Comparison of ENCODE assay signal across 8 cellular contexts in genomic region chr18:55588876-55589595, GRCh38. TPM values are rescaled to one million over a fixed set of nuclear protein-coding genes. Genes with fewer than 3 reads are reported as not detected.
A peak's percentile ranks its signal among the peaks of the same experiment; 100 is the strongest.
DNase-seq lines count a peak whose midpoint lies in the region; FAIRE-seq and TF ChIP-seq lines count a peak whose summit lies in the region.

No MANE protein-coding gene starts in this region.

- H3K4me1 Mint-ChIP-seq in CD8-positive, alpha-beta memory T cell = peaks cover 6 to 30% (median 30%) of the 10 kb centered on the region in 3 donors
- peaks cover 18% of the 10 kb centered on the region for H3K4me1 Mint-ChIP-seq in astrocyte (ENCODE audit: low read depth, unreplicated experiment)

- H3K9me3 Mint-ChIP-seq in CD8-positive, alpha-beta memory T cell = peaks cover 8 to 25% (median 12%) of the 10 kb centered on the region in 5 donors
- H3K9me3 Mint-ChIP-seq in astrocyte (ENCODE audit: unreplicated experiment) = no peaks in the 10 kb centered on the region

- no peaks in the 10 kb centered on the region for H3K4me1 ChIP-seq in CD8-positive, alpha-beta memory T cell (ENCODE audit: insufficient read depth, low read length)
- peaks cover 34% of the 10 kb centered on the region for H3K4me1 ChIP-seq in KMS-11 (ENCODE audit: low read depth, poor library complexity, severe bottlenecking)
- peaks cover 5% of the 10 kb centered on the region for H3K4me1 ChIP-seq in astrocyte (ENCODE audit: insufficient read depth, low read length)
- H3K4me1 ChIP-seq in keratinocyte (ENCODE audit: control insufficient read depth, extremely low read depth, insufficient read depth, low read length) = peaks cover 19% of the 10 kb centered on the region
- H3K4me1 ChIP-seq in subcutaneous abdominal adipose tissue (ENCODE audit: control insufficient read depth in 5 of 5, insufficient read depth in 5 of 5, low read length in 5 of 5) = peaks cover 2 to 28% (median 22%) of the 10 kb centered on the region in 5 donors

- H4K20me1 ChIP-seq in KMS-11 (ENCODE audit: insufficient read depth) (no peaks in the 10 kb centered on the region), astrocyte (ENCODE audit: insufficient read depth, low read length) (no peaks in the 10 kb centered on the region), keratinocyte (ENCODE audit: control insufficient read depth, extremely low read depth, insufficient read depth, low read length) (no peaks in the 10 kb centered on the region)

- peak overlapping the region; percentile 71 to 86 (median 77) for H3K4me3 Mint-ChIP-seq in CD8-positive, alpha-beta memory T cell
- peak overlapping the region; percentile 92 for H3K4me3 Mint-ChIP-seq in astrocyte (ENCODE audit: unreplicated experiment)

- H3K27me3 ChIP-seq in CD8-positive, alpha-beta memory T cell (ENCODE audit: insufficient read depth, low read length, poor library complexity, severe bottlenecking) = peaks cover 9% of the 10 kb centered on the region
- H3K27me3 ChIP-seq in KMS-11 (ENCODE audit: insufficient read depth, low read depth) (no peaks in the 10 kb centered on the region), astrocyte (ENCODE audit: insufficient read depth, low read length) (no peaks in the 10 kb centered on the region), keratinocyte (ENCODE audit: control insufficient read depth, extremely low read depth, insufficient read depth, low read length) (no peaks in the 10 kb centered on the region), subcutaneous abdominal adipose tissue (ENCODE audit: control insufficient read depth in 5 of 5, insufficient read depth in 4 of 5, low read length in 5 of 5) (no peaks in the 10 kb centered on the region)

- peak overlapping the region; percentile 54 for H3K27ac ChIP-seq in CD8-positive, alpha-beta memory T cell (ENCODE audit: low read depth, low read length)
- H3K27ac ChIP-seq in KMS-11 = peak overlapping the region; percentile 85
- peak overlapping the region; percentile 85 for H3K27ac ChIP-seq in astrocyte (ENCODE audit: low read depth, low read length)
- H3K27ac ChIP-seq in keratinocyte (ENCODE audit: control insufficient read depth, insufficient read depth, low read length) = peak overlapping the region; percentile 85
- peak overlapping the region; percentile 87 for H3K27ac ChIP-seq in subcutaneous abdominal adipose tissue (ENCODE audit: low read depth, low read length)

- TF ChIP-seq CTCF in KMS-11 (conservative IDR thresholded peaks at IDR 0.05; ENCODE audit: low read depth, low read length) (no peak), astrocyte (IDR thresholded peaks at IDR 0.05; ENCODE audit: insufficient read depth, low read depth, low read length) (no peak), keratinocyte (optimal IDR thresholded peaks at IDR 0.05 in 1 of 3, IDR thresholded peaks at IDR 0.05 in 1 of 3, conservative IDR thresholded peaks at IDR 0.05 in 1 of 3; ENCODE audit: extremely low read depth in 1 of 3, insufficient read depth in 2 of 3, low read length in 3 of 3) (no peak)

- H3K9me3 ChIP-seq in CD8-positive, alpha-beta memory T cell (ENCODE audit: low read length) = no peaks in the 10 kb centered on the region
- no peaks in the 10 kb centered on the region for H3K9me3 ChIP-seq in astrocyte (ENCODE audit: insufficient read depth, low read depth, low read length)
- H3K9me3 ChIP-seq in keratinocyte (ENCODE audit: control insufficient read depth, low read depth, low read length) = no peaks in the 10 kb centered on the region
- H3K9me3 ChIP-seq in subcutaneous abdominal adipose tissue (ENCODE audit: control insufficient read depth in 5 of 5, low read length in 5 of 5) = peaks cover 0 to 2% (median 0%) of the 10 kb centered on the region in 5 donors

- H2AFZ ChIP-seq in KMS-11 (ENCODE audit: low read depth) (peak overlapping the region; percentile 94), astrocyte (ENCODE audit: low read depth, low read length) (no peak overlapping the region), keratinocyte (ENCODE audit: control insufficient read depth, low read length) (peak overlapping the region; percentile 94)

- peak in 1 of 5 donors; percentile 1 for DNase-seq in CD8-positive, alpha-beta memory T cell
- DNase-seq in astrocyte (ENCODE audit: low read depth) (no peak), keratinocyte (ENCODE audit: low read depth, low spot score) (no peak), RKO (ENCODE audit: low spot score) (no peak), NK-92 (lab: John Stamatoyannopoulos, UW; ENCODE audit: unreplicated experiment) (no peak), NCI-H2081 treated with DMSO at 0.1 percent for 48 hours (lab: John Stamatoyannopoulos, UW) (no peak)

- H3K9me1 ChIP-seq in keratinocyte (ENCODE audit: control insufficient read depth, extremely low read depth, insufficient read depth, low read length) = no peaks in the 10 kb centered on the region

- peaks cover 0 to 3% (median 1%) of the 10 kb centered on the region in 3 donors for H3K36me3 Mint-ChIP-seq in CD8-positive, alpha-beta memory T cell
- no peaks in the 10 kb centered on the region for H3K36me3 Mint-ChIP-seq in astrocyte (ENCODE audit: low read depth, unreplicated experiment)

- peak overlapping the region in 4 of 8 donors; percentile 13 to 63 (median 53) for H3K27ac Mint-ChIP-seq in CD8-positive, alpha-beta memory T cell
- peak overlapping the region; percentile 84 for H3K27ac Mint-ChIP-seq in astrocyte (ENCODE audit: unreplicated experiment)

- peaks cover 36 to 59% of the 10 kb centered on the region in 2 donors for H3K27me3 Mint-ChIP-seq in CD8-positive, alpha-beta memory T cell
- H3K27me3 Mint-ChIP-seq in astrocyte (ENCODE audit: low read depth, unreplicated experiment) = no peaks in the 10 kb centered on the region

- POLR2A ChIA-PET in CD8-positive, alpha-beta memory T cell (lab: Charles Lee) = no interaction called here

- H3K36me3 ChIP-seq in CD8-positive, alpha-beta memory T cell (ENCODE audit: insufficient read depth, low read length) = no peaks in the 10 kb centered on the region
- H3K36me3 ChIP-seq in KMS-11 (ENCODE audit: insufficient read depth) (no peaks in the 10 kb centered on the region), astrocyte (ENCODE audit: insufficient read depth, low read length) (no peaks in the 10 kb centered on the region), keratinocyte (ENCODE audit: control insufficient read depth in 2 of 2, extremely low read depth in 1 of 2, insufficient read depth in 2 of 2, low read length in 2 of 2) (no peaks in the 10 kb centered on the region), subcutaneous abdominal adipose tissue (ENCODE audit: control insufficient read depth in 5 of 5, insufficient read depth in 5 of 5, low read length in 5 of 5) (no peaks in the 10 kb centered on the region)

- H3K79me2 ChIP-seq in KMS-11 (ENCODE audit: insufficient read depth, low read depth) (peaks cover 26% of the 10 kb centered on the region; the same call in 1 of the 2 replicates), astrocyte (ENCODE audit: insufficient read depth, low read length) (peaks cover 47% of the 10 kb centered on the region), keratinocyte (ENCODE audit: control insufficient read depth, insufficient read depth, low read length) (no peaks in the 10 kb centered on the region)

- peak; percentile 9 for FAIRE-seq in astrocyte (lab: Jason Lieb, UNC)
- peak; percentile 32 for FAIRE-seq in keratinocyte (lab: Jason Lieb, UNC)

- H3K9ac ChIP-seq in KMS-11 (peak overlapping the region; percentile 84), astrocyte (ENCODE audit: low read length) (peak overlapping the region; percentile 92), keratinocyte (ENCODE audit: control insufficient read depth, extremely low read depth, insufficient read depth, low read length) (peak overlapping the region; percentile 86), subcutaneous abdominal adipose tissue (ENCODE audit: low read length in 5 of 5) (peak overlapping the region; percentile 26 to 85 (median 70))

- dilution Hi-C loops in keratinocyte (cut with MboI; ENCODE audit: extremely low pct_ligation_motif_present, low sequenced_read_pairs) = no loop called here

- CTCF ChIA-PET in CD8-positive, alpha-beta memory T cell (lab: Charles Lee) = interaction anchor here (0.6 kb wide), 1 partner anchor 8 kb away, joined by 3 read pairs; no protein-coding TSS in a partner anchor

- peak overlapping the region; percentile 88 for H3K4me2 ChIP-seq in KMS-11
- peak overlapping the region; percentile 88 for H3K4me2 ChIP-seq in astrocyte (ENCODE audit: low read length)
- H3K4me2 ChIP-seq in keratinocyte (ENCODE audit: control insufficient read depth, extremely low read depth, insufficient read depth, low read depth, low read length) = peak overlapping the region; percentile 97

- H3K4me3 ChIP-seq in CD8-positive, alpha-beta memory T cell (ENCODE audit: low read length) = no peak overlapping the region
- H3K4me3 ChIP-seq in KMS-11 (IDR thresholded peaks at IDR 0.05; ENCODE audit: insufficient read depth, low read depth, low read length) (no peak overlapping the region), astrocyte (ENCODE audit: insufficient read depth, low read depth, low read length) (peak overlapping the region; percentile 87), keratinocyte (ENCODE audit: control insufficient read depth in 2 of 3, extremely low read depth in 1 of 3, insufficient read depth in 2 of 3, low read depth in 1 of 3, low read length in 3 of 3) (peak overlapping the region; percentile 65 to 91 (median 89)), subcutaneous abdominal adipose tissue (ENCODE audit: low read depth in 1 of 5, low read length in 5 of 5) (peak overlapping the region; percentile 65 to 91 (median 74))

RNA-seq across cellular contexts. Expression of gene TCF4, which starts 1.0 kb away (rescaled TPM):
- total RNA-seq in CD8-positive, alpha-beta memory T cell = under 1 TPM; 0.18 to 0.47 TPM
- polyA plus RNA-seq in CD8-positive, alpha-beta memory T cell = 0.62 TPM
- 105 and 115 TPM in 2 replicates for total RNA-seq in astrocyte
- 9.7 to 19.3 TPM (median 13.2 TPM) in 3 replicates for polyA plus RNA-seq in keratinocyte
- polyA plus RNA-seq in keratinocyte (2011; ENCODE audit: low read depth) = 15.2 TPM
- polyA plus RNA-seq in keratinocyte (2011; cell fraction: cytosol; rRNA removed) = 6.2 and 11.5 TPM in 2 replicates
- polyA plus RNA-seq in keratinocyte (2011; cell fraction: nucleus; rRNA removed) = 16.8 and 21.7 TPM in 2 replicates
- 7.7 and 10.6 TPM in 2 replicates for polyA plus RNA-seq in keratinocyte (2012; ENCODE audit: low replicate concordance)
- polyA minus RNA-seq in keratinocyte = 21.7 to 71.7 TPM (median 44.2 TPM) in 3 replicates
- 8.4 TPM for polyA minus RNA-seq in keratinocyte (2011; cell fraction: cytosol; rRNA and poly(A)+ RNA removed)
- 25.2 and 55.2 TPM in 2 replicates for polyA minus RNA-seq in keratinocyte (2011; cell fraction: nucleus; rRNA and poly(A)+ RNA removed)

Comparison
In these comparisons a context has a peak if more than half of its experiments do, and no peak if none do; other contexts are left out.
1. H3K4me3 ChIP-seq: peak in astrocyte (single experiment), keratinocyte (3 of 3) and subcutaneous abdominal adipose tissue (5 of 5); none in CD8-positive, alpha-beta memory T cell (single experiment) and KMS-11 (single experiment).
2. RNA of gene TCF4, which starts 1.0 kb away (total RNA-seq): 105 to 115 TPM in astrocyte; 0.18 to 0.47 TPM in CD8-positive, alpha-beta memory T cell; every median in the first group is over 10 times any median in the second.
3. Peak in every context shown above with its lines, with median percentiles within 50 percentile points of each other: H3K27ac ChIP-seq, H3K4me2 ChIP-seq and H3K9ac ChIP-seq.